In genomic region chr14:35808076-35808657, GRCh38 we compare ENCODE assay signal across 8 cellular contexts. TPM values are rescaled to one million over a fixed set of nuclear protein-coding genes. Genes with fewer than 3 reads are reported as not detected.
DNase-seq lines count a peak whose midpoint lies in the region; ATAC-seq, FAIRE-seq and TF ChIP-seq lines count a peak whose summit lies in the region.

No MANE protein-coding gene starts in this region.

- FAIRE-seq in D721Med (lab: Jason Lieb, UNC), result no peak

- H3K36me3 ChIP-seq in lower lobe of right lung, result no peaks in the 10 kb centered on the region

- H3K4me3 ChIP-seq in lower lobe of right lung, result peak overlapping the region; percentile 83

- ATAC-seq in lower lobe of right lung, result peak in 1 of 2 donors; percentile 50

- TF ChIP-seq CTCF in lower lobe of right lung (IDR thresholded peaks at IDR 0.05) (no peak), D721Med (IDR thresholded peaks at IDR 0.05; ENCODE audit: insufficient read depth, missing control alignments) (no peak)

- intact Hi-C loops in lower lobe of right lung (cut with DNase I), result no loop called here

- H3K27me3 ChIP-seq in lower lobe of right lung (ENCODE audit: low read depth), result no peaks in the 10 kb centered on the region

- peaks cover 30% of the 10 kb centered on the region for H3K4me1 ChIP-seq in lower lobe of right lung

- DNase-seq in NCI-H146 (lab: John Stamatoyannopoulos, UW) (peak; percentile 23), NCI-H146 treated with DMSO at 0.1 percent for 48 hours (lab: John Stamatoyannopoulos, UW; ENCODE audit: unreplicated experiment) (no peak), OCI-M1 (lab: John Stamatoyannopoulos, UW) (peak; percentile 28), cerebellum (ENCODE audit: low spot score) (peak; percentile 24), lower lobe of right lung (no peak), D721Med (ENCODE audit: insufficient read length, low spot score) (no peak), GM19240 (ENCODE audit: insufficient read length, low spot score) (no peak)

- H3K27ac ChIP-seq in lower lobe of right lung (peak overlapping the region; percentile 90), temporal lobe (ENCODE audit: low read depth, low read length) (peak overlapping the region; percentile 12)

- H3K9me3 ChIP-seq in lower lobe of right lung, result no peaks in the 10 kb centered on the region

RNA-seq across cellular contexts. Expression of gene RALGAPA1, which starts 0.9 kb away (rescaled TPM):
- 153 TPM for total RNA-seq in cerebellum
- 64.9 TPM for total RNA-seq in lower lobe of right lung
- total RNA-seq in temporal lobe, result 151 TPM

RNA-seq across cellular contexts. Expression of gene BRMS1L, which starts 18.0 kb away (rescaled TPM):
- total RNA-seq in cerebellum (17.2 TPM), lower lobe of right lung (5.5 TPM), temporal lobe (19.9 TPM)

Comparison
In these comparisons a context has a peak if more than half of its experiments do, and no peak if none do; other contexts are left out.
1. DNase-seq: peak in NCI-H146 (single experiment), OCI-M1 (single experiment) and cerebellum (single experiment); none in NCI-H146 treated with DMSO at 0.1 percent for 48 hours (single experiment), lower lobe of right lung (single experiment), D721Med (single experiment) and GM19240 (single experiment).